ENCODE assay signal across 8 cellular contexts in the genomic region with DNA sequence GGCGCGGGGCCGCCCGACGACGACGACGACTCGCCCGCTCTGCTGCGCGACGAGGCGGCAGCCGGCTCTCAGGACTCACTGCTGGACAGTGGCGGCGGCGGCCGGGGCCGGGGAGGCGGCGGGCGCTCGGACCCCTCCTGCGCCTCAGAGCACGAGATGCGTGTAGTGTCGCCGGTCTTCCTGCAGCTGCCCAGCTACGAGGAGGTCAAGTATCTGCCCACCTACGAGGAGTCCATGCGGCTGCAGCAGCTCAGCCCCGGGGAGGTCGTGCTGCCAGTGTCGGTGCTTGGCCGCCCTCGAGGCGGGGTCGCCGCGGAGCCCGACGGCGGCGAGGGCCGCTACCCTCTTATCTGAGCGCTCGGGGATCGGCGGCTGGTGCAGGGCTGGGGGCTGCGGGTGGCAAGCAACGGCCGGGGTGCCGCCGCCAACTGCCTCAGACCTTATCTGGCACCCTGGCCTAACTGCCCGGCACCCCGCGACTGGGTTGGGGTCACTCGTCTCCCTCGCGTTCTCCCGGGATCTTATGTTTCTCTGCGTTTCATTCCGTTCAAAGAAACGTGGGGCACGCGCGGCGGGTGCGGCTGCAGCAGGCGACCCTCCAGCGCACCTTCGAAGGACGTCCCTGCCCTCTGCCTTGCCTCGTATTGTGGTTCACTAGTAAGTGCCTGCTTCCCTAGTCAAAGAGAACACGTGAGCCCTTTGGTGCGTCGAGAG. TPM values are rescaled to one million over a fixed set of nuclear protein-coding genes. Genes with fewer than 3 reads are reported as not detected.
DNase-seq lines count a peak whose midpoint lies in the region; ATAC-seq and TF ChIP-seq lines count a peak whose summit lies in the region.

No MANE protein-coding gene starts in this region.

- H3K27me3 ChIP-seq in hepatocyte: peaks cover 77% of the 10 kb centered on the region
- H3K27me3 ChIP-seq in skeletal muscle satellite cell (ENCODE audit: control insufficient read depth, insufficient read depth, low read length): peaks cover 62% of the 10 kb centered on the region

- H3K9me3 Mint-ChIP-seq in activated T-helper 1 cell treated with anti-CD3 and anti-CD28 coated beads, Interleukin-12 subunit alpha, Interleukin-12 subunit beta, Interleukin-2, Interleukin-4 antibody, amounts not matched to agents 30 ng/mL and 10 ng/mL and 1 ng/mL, durations not matched to agents 14 hours and 24 hours and 36 hours: no peaks in the 10 kb centered on the region

- H3K4me1 ChIP-seq in hepatocyte (ENCODE audit: insufficient read depth) (peaks cover 9% of the 10 kb centered on the region), skeletal muscle satellite cell (ENCODE audit: control insufficient read depth, insufficient read depth, low read length) (peaks cover 18% of the 10 kb centered on the region)

- H3K4me3 Mint-ChIP-seq in activated T-helper 1 cell treated with anti-CD3 and anti-CD28 coated beads, Interleukin-12 subunit alpha, Interleukin-12 subunit beta, Interleukin-2, Interleukin-4 antibody, amounts not matched to agents 30 ng/mL and 10 ng/mL and 1 ng/mL, durations not matched to agents 14 hours and 24 hours and 36 hours: peak overlapping the region; percentile 83

- WGBS in hepatocyte (ENCODE audit: low lambda C conversion rate, missing lambda C conversion rate): 2% methylated on average over 63 of the region's 78 CpGs

- H3K4me1 Mint-ChIP-seq in activated T-helper 1 cell treated with anti-CD3 and anti-CD28 coated beads, Interleukin-12 subunit alpha, Interleukin-12 subunit beta, Interleukin-2, Interleukin-4 antibody, amounts not matched to agents 30 ng/mL and 10 ng/mL and 1 ng/mL, durations not matched to agents 14 hours and 24 hours and 36 hours (ENCODE audit: low read depth): peaks cover 14% of the 10 kb centered on the region

- H4K20me1 ChIP-seq in hepatocyte (ENCODE audit: insufficient read depth, poor library complexity, severe bottlenecking): no peaks in the 10 kb centered on the region

- no peak overlapping the region for H3K27ac ChIP-seq in hepatocyte

- no peaks in the 10 kb centered on the region for H3K36me3 ChIP-seq in hepatocyte (replicated peaks; ENCODE audit: insufficient read depth, low read depth)
- no peaks in the 10 kb centered on the region for H3K36me3 ChIP-seq in skeletal muscle satellite cell (ENCODE audit: insufficient read depth, low read length)

- no peak for TF ChIP-seq CTCF in hepatocyte (IDR thresholded peaks at IDR 0.05; ENCODE audit: poor library complexity)

- H3K79me2 ChIP-seq in hepatocyte: no peaks in the 10 kb centered on the region

- H3K27me3 Mint-ChIP-seq in activated T-helper 1 cell treated with anti-CD3 and anti-CD28 coated beads, Interleukin-12 subunit alpha, Interleukin-12 subunit beta, Interleukin-2, Interleukin-4 antibody, amounts not matched to agents 30 ng/mL and 10 ng/mL and 1 ng/mL, durations not matched to agents 14 hours and 24 hours and 36 hours (ENCODE audit: insufficient read depth): peaks cover 65% of the 10 kb centered on the region

- peak overlapping the region; percentile 67 for H3K27ac Mint-ChIP-seq in activated T-helper 1 cell treated with anti-CD3 and anti-CD28 coated beads, Interleukin-12 subunit alpha, Interleukin-12 subunit beta, Interleukin-2, Interleukin-4 antibody, amounts not matched to agents 30 ng/mL and 10 ng/mL and 1 ng/mL, durations not matched to agents 14 hours and 24 hours and 36 hours

- no peaks in the 10 kb centered on the region for H3K9me3 ChIP-seq in hepatocyte (ENCODE audit: low read depth)
- H3K9me3 ChIP-seq in skeletal muscle satellite cell (replicated peaks; ENCODE audit: low read length): no peaks in the 10 kb centered on the region

- ATAC-seq in GM21526 (IDR thresholded peaks at IDR 0.05; ENCODE audit: low FRiP score, unreplicated experiment): peak; percentile 26

- no peaks in the 10 kb centered on the region for H3K36me3 Mint-ChIP-seq in activated T-helper 1 cell treated with anti-CD3 and anti-CD28 coated beads, Interleukin-12 subunit alpha, Interleukin-12 subunit beta, Interleukin-2, Interleukin-4 antibody, amounts not matched to agents 30 ng/mL and 10 ng/mL and 1 ng/mL, durations not matched to agents 14 hours and 24 hours and 36 hours (ENCODE audit: low read depth)

- peak overlapping the region; percentile 24 for H2AFZ ChIP-seq in hepatocyte

- no peak overlapping the region for H3K9ac ChIP-seq in skeletal muscle satellite cell (ENCODE audit: low read depth, low read length)

- no peaks in the 10 kb centered on the region for H3K9me2 ChIP-seq in hepatocyte (replicated peaks; ENCODE audit: insufficient read depth)

- intact Hi-C loops in activated T-helper 1 cell treated with anti-CD3 and anti-CD28 coated beads, Interleukin-12 subunit alpha, Interleukin-12 subunit beta, Interleukin-2, Interleukin-4 antibody, amounts not matched to agents 30 ng/mL and 10 ng/mL and 1 ng/mL, durations not matched to agents 14 hours and 24 hours and 36 hours (cut with micrococcal nuclease): loop anchor here (5.0 kb wide), 5 partner anchors 171 to 464 kb away; a partner anchor contains a TSS

- H3K4me2 ChIP-seq in hepatocyte (peak overlapping the region; percentile 98), skeletal muscle satellite cell (ENCODE audit: low read length) (peak overlapping the region; percentile 99)

- H3K4me3 ChIP-seq in hepatocyte (no peak overlapping the region), skeletal muscle satellite cell (ENCODE audit: low read length) (peak overlapping the region; percentile 77)

- DNase-seq in DMS 273 (lab: John Stamatoyannopoulos, UW; ENCODE audit: unreplicated experiment) (peak; percentile 65), DMS 273 treated with DMSO at 0.1 percent for 48 hours (lab: John Stamatoyannopoulos, UW) (no peak), M059J (ENCODE audit: low read depth) (peak; percentile 30), hepatocyte (ENCODE audit: low spot score) (peak; percentile 34), GM19240 (ENCODE audit: insufficient read length, low spot score) (no peak)
- no peak for DNase-seq in activated T-helper 1 cell treated with anti-CD3 and anti-CD28 coated beads, Interleukin-12 subunit alpha, Interleukin-12 subunit beta, Interleukin-2, Interleukin-4 antibody, amounts not matched to agents 30 ng/mL and 10 ng/mL and 1 ng/mL, durations not matched to agents 14 hours and 24 hours and 36 hours (ENCODE audit: low spot score)

RNA-seq across cellular contexts. Expression of a gene that starts 1.0 kb away (rescaled TPM):
- total RNA-seq in M059J (2014; rRNA removed; shearing (Covaris generic)): 0.25 and 0.57 TPM in 2 replicates
- 0.18 and 0.42 TPM in 2 replicates for total RNA-seq in activated T-helper 1 cell treated with anti-CD3 and anti-CD28 coated beads, Interleukin-12 subunit alpha, Interleukin-12 subunit beta, Interleukin-2, Interleukin-4 antibody, amounts not matched to agents 30 ng/mL and 10 ng/mL and 1 ng/mL, durations not matched to agents 14 hours and 24 hours and 36 hours
- 0.32 and 0.47 TPM in 2 replicates for total RNA-seq in hepatocyte
- polyA plus RNA-seq in hepatocyte: 0.46 and 0.55 TPM in 2 replicates
- total RNA-seq in skeletal muscle satellite cell (2012; rRNA removed): under 0.01 and 0.51 TPM in 2 replicates

Comparison
In these comparisons a context has a peak if more than half of its experiments do, and no peak if none do; other contexts are left out.
1. DNase-seq: peak in DMS 273 (single experiment), M059J (single experiment) and hepatocyte (single experiment); none in DMS 273 treated with DMSO at 0.1 percent for 48 hours (single experiment), activated T-helper 1 cell treated with anti-CD3 and anti-CD28 coated beads, Interleukin-12 subunit alpha, Interleukin-12 subunit beta, Interleukin-2, Interleukin-4 antibody, amounts not matched to agents 30 ng/mL and 10 ng/mL and 1 ng/mL, durations not matched to agents 14 hours and 24 hours and 36 hours (single experiment) and GM19240 (single experiment).